ENCODE assay signal across 10 cellular contexts in the genomic region with DNA sequence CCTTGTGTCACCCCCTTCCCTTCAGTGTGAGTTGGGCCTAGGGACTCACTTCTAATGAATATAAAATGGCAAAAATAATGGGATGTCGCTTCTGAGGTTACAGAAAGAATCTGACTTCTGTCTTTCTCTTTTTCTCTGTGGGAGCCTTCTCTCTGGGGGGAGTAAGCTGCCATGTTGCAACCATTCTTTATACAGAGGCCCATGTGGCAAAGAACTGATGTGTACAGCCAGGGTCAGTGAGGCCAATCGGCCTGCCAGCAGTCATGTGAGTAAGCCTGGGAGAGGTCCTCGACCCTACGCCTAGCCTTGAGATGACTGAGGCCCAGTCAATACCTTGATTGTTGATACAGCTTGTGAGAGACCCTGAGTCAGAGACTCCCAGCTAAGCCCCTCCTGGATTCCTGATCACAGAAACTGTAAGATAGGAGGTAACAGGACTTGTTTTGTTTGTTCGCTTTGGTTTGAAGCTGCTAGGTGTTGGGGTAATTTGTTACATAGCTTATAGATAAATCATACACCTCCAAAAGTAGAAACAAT. TPM values are rescaled to one million over a fixed set of nuclear protein-coding genes. Genes with fewer than 3 reads are reported as not detected.
DNase-seq lines count a peak whose midpoint lies in the region; ATAC-seq, FAIRE-seq and TF ChIP-seq lines count a peak whose summit lies in the region.
"Had no signal": no experiment of that assay in that cellular context is flagged by ENCODE, and none has a peak within 500 bp of the region (broad histone marks: within the 10 kb centered on the region; RNA-seq: fewer than 3 reads in every experiment).

No MANE protein-coding gene starts in this region.

- FAIRE-seq in GM12878 (lab: Jason Lieb, UNC) = no peak

- in situ Hi-C loops in GM12878 (cut with MboI) = loop anchor here (25.0 kb wide), 1 partner anchor 487 kb away; no protein-coding TSS in a partner anchor

- POLR2A ChIA-PET in GM12878 (lab: Charles Lee) = interaction anchor here (1.6 to 2.4 kb wide), 2 partner anchors 9 kb away, joined by 7 to 14 read pairs; no protein-coding TSS in a partner anchor

- RAD21 ChIA-PET in GM12878 (lab: Charles Lee; ENCODE audit: unreplicated experiment) = interaction anchor here (0.9 to 2.5 kb wide), 4 partner anchors 13 to 228 kb away, joined by 3 to 17 read pairs (median 4); no protein-coding TSS in a partner anchor

- DNase-seq in HS-5 (ENCODE audit: low read depth) = peak; percentile 8
- DNase-seq in GM12878 (ENCODE audit: low read depth, low spot score) = no peak
- peak; percentile 58 to 75 (median 65) for DNase-seq in right lobe of liver
- DNase-seq in NK-92 treated with Interleukin-12 subunit alpha and Interleukin-12 subunit beta, amount 100 ng/mL, for 24 hours (lab: John Stamatoyannopoulos, UW) = no peak
- DNase-seq in NCI-H1105 (lab: John Stamatoyannopoulos, UW) = no peak
- DNase-seq in activated CD4-positive, alpha-beta T cell treated with anti-CD3 and anti-CD28 coated beads, Interleukin-2, amount 50 U/mL, for 4 hours = no peak
- DNase-seq in NCI-H748 (lab: John Stamatoyannopoulos, UW; ENCODE audit: unreplicated experiment) = no peak
- DNase-seq: foreskin melanocyte, NCI-H1930 had no signal

- no peak for TF ChIP-seq EP300 in GM12878 (IDR thresholded peaks at IDR 0.05; ENCODE audit: borderline replicate concordance in 1 of 2, control insufficient read depth in 1 of 2, low read depth in 2 of 2, low read length in 2 of 2)

- H3K79me2 ChIP-seq in GM12878 (ENCODE audit: control insufficient read depth, insufficient read depth, low read length) = peaks cover 10% of the 10 kb centered on the region

- H3K27ac ChIP-seq in 22Rv1 (peak overlapping the region; percentile 95), GM12878 (ENCODE audit: control insufficient read depth, insufficient read depth) (no peak overlapping the region), right lobe of liver (peak overlapping the region in 2 of 3 donors; percentile 30 to 42)

- peak overlapping the region; percentile 19; the same call in 1 of the 2 replicates for H2AFZ ChIP-seq in GM12878 (ENCODE audit: control insufficient read depth, low read depth, low read length)

- H3K27me3 ChIP-seq in GM12878 (replicated peaks in 1 of 2; ENCODE audit: control insufficient read depth in 2 of 2, insufficient read depth in 2 of 2, low read length in 1 of 2) (no peaks in the 10 kb centered on the region), right lobe of liver (no peaks in the 10 kb centered on the region)

- CTCF ChIA-PET in GM12878 (lab: Yijun Ruan, JAX) = interaction anchor here (0.7 to 7.9 kb wide), 4 partner anchors 10 to 228 kb away, joined by 3 to 65 read pairs (median 4); no protein-coding TSS in a partner anchor

- TF ChIP-seq POLR2A in GM12878 (IDR thresholded peaks at IDR 0.05; ENCODE audit: low read depth, low read length) = no peak
- TF ChIP-seq POLR2A in right lobe of liver (IDR thresholded peaks at IDR 0.05) = no peak

- TF ChIP-seq RAD21 in GM12878 (IDR thresholded peaks at IDR 0.05; ENCODE audit: insufficient read depth, low read depth, low read length) = no peak

- BruUV-seq in GM12878 (replicated peaks; lab: Mats Ljungman, UMichigan) = no TSS peak

- H3K9me3 ChIP-seq in GM12878 (replicated peaks; ENCODE audit: control insufficient read depth, insufficient read depth, low read length) (no peaks in the 10 kb centered on the region; the same call in 2 of the 3 replicates), right lobe of liver (no peaks in the 10 kb centered on the region)

- 92% methylated on average over 5 of the region's 5 CpGs for WGBS in GM12878 (ENCODE audit: insufficient coverage, insufficient replicate concordance, low lambda C conversion rate, missing lambda C conversion rate)
- 13% methylated on average over 4 of the region's 5 CpGs for WGBS in right lobe of liver (ENCODE audit: insufficient coverage, low coverage, low lambda C conversion rate, missing lambda C conversion rate)

- no peak for TF ChIP-seq CTCF in 22Rv1 (IDR thresholded peaks at IDR 0.05)
- no peak for TF ChIP-seq CTCF in GM12878 (IDR thresholded peaks at IDR 0.05 in 2 of 3, conservative IDR thresholded peaks at IDR 0.05 in 1 of 3; ENCODE audit: control insufficient read depth in 2 of 3, extremely low read depth in 1 of 3, insufficient read depth in 1 of 3, low read depth in 3 of 3, low read length in 3 of 3)
- no peak for TF ChIP-seq CTCF in right lobe of liver (IDR thresholded peaks at IDR 0.05)

- H3K9ac ChIP-seq in GM12878 (ENCODE audit: control insufficient read depth, insufficient read depth, low read length) = no peak overlapping the region

- no peak for ATAC-seq in GM12878
- peak; percentile 33 to 44 (median 40) for ATAC-seq in right lobe of liver

- H3K36me3 ChIP-seq in GM12878 (ENCODE audit: control insufficient read depth in 2 of 2, insufficient read depth in 2 of 2, low read length in 1 of 2) = no peaks in the 10 kb centered on the region
- no peaks in the 10 kb centered on the region for H3K36me3 ChIP-seq in right lobe of liver

- H4K20me1 ChIP-seq in GM12878 (ENCODE audit: control insufficient read depth, insufficient read depth) = no peaks in the 10 kb centered on the region

- H3K4me1 ChIP-seq in GM12878 (ENCODE audit: control insufficient read depth, insufficient read depth, low read length) (no peaks in the 10 kb centered on the region), right lobe of liver (peaks cover 0 to 22% (median 0%) of the 10 kb centered on the region in 4 donors)

- H3K4me2 ChIP-seq in GM12878 (ENCODE audit: control insufficient read depth, insufficient read depth) = peak overlapping the region; percentile 92

- intact Hi-C loops in GM12878 (cut with micrococcal nuclease; ENCODE audit: unreplicated experiment) = loop anchor here (5.0 kb wide), 1 partner anchor 227 kb away; no protein-coding TSS in a partner anchor
- intact Hi-C loops in right lobe of liver (cut with DNase I) = no loop called here

- SMC1A ChIA-PET in GM12878 (lab: Charles Lee; ENCODE audit: uncharacterized antibody, unreplicated experiment) = interaction anchor here (1.3 to 3.0 kb wide), 5 partner anchors 8 to 227 kb away, joined by 3 to 13 read pairs (median 5); no protein-coding TSS in a partner anchor

- peak overlapping the region; percentile 87 for H3K4me3 ChIP-seq in GM12878
- peak overlapping the region; percentile 0 to 82 (median 76) for H3K4me3 ChIP-seq in right lobe of liver

TF ChIP-seq in GM12878, 131 proteins besides CTCF, POLR2A, EP300 and RAD21 (continues in another document):
- TF ChIP-seq TCF7 (IDR thresholded peaks at IDR 0.05; ENCODE audit: borderline replicate concordance) = no peak

RNA-seq across cellular contexts. Expression of gene TCAF1, which starts 1.7 kb away (rescaled TPM):
- 23.8 and 29.6 TPM in 2 replicates for total RNA-seq in GM12878 (2013; cell fraction: nucleolus; rRNA removed)
- 7.8 and 8.0 TPM in 2 replicates for total RNA-seq in GM12878 (2014; rRNA removed)
- 8.0 and 8.3 TPM in 2 replicates for total RNA-seq in GM12878 (2014; rRNA removed; fragmentation: Illumina TruSeq; extraction: Trizol)
- total RNA-seq in GM12878 (2021) = 14.1 and 16.3 TPM in 2 replicates
- 6.2 TPM for polyA plus RNA-seq in GM12878 (2011; ENCODE audit: low read depth)
- polyA plus RNA-seq in GM12878 (2011; rRNA removed) = 7.2 and 9.1 TPM in 2 replicates
- 8.2 and 12.3 TPM in 2 replicates for polyA plus RNA-seq in GM12878 (2011; cell fraction: cytosol; rRNA removed)
- polyA plus RNA-seq in GM12878 (2011; cell fraction: nucleus; rRNA removed) = 11.1 and 12.6 TPM in 2 replicates
- polyA plus RNA-seq in GM12878 (2012) = 6.6 and 8.1 TPM in 2 replicates
- polyA plus RNA-seq in GM12878 (2014; fragmentation: Illumina TruSeq; extraction: Trizol) = 12.6 and 14.0 TPM in 2 replicates
- polyA plus RNA-seq in GM12878 (2014; fragmentation: Nextera tagmentation; extraction: Ambion mirVana) = 1 to 10 TPM; 2.2 to 3.2 TPM
- 6.4 and 6.9 TPM in 2 replicates for polyA plus RNA-seq in GM12878 (2014; rRNA removed)
- 1 to 10 TPM; 6.2 to 8.3 TPM for polyA plus RNA-seq in GM12878 (2016; fragmentation: Nextera tagmentation; extraction: Ambion mirVana)
- polyA minus RNA-seq in GM12878 (2011; rRNA and poly(A)+ RNA removed) = 27.3 and 32.1 TPM in 2 replicates
- polyA minus RNA-seq in GM12878 (2011; cell fraction: cytosol; rRNA and poly(A)+ RNA removed) = 4.2 and 5.2 TPM in 2 replicates
- 8.5 and 12.0 TPM in 2 replicates for polyA minus RNA-seq in GM12878 (2011; cell fraction: nucleus; rRNA and poly(A)+ RNA removed)
- total RNA-seq in right lobe of liver = 10 to 100 TPM; 31.6 to 52.9 (median 45.8) TPM

RNA-seq across cellular contexts. Expression of gene OR2F2, which starts 34.7 kb away (rescaled TPM):
- total RNA-seq in GM12878 (2013; cell fraction: nucleolus; rRNA removed) = not detected in 2 replicates
- total RNA-seq in GM12878 (2014; rRNA removed) (not detected in 2 replicates), GM12878 (2014; rRNA removed; fragmentation: Illumina TruSeq; extraction: Trizol) (not detected in 2 replicates), GM12878 (2021) (not detected in 2 replicates), right lobe of liver (not detected)
- not detected for polyA plus RNA-seq in GM12878 (2011; ENCODE audit: low read depth)
- polyA plus RNA-seq in GM12878 (2011; rRNA removed) (not detected in 2 replicates), GM12878 (2014; fragmentation: Illumina TruSeq; extraction: Trizol) (not detected in 2 replicates), GM12878 (2014; fragmentation: Nextera tagmentation; extraction: Ambion mirVana) (not detected), GM12878 (2014; rRNA removed) (not detected in 2 replicates), GM12878 (2016; fragmentation: Nextera tagmentation; extraction: Ambion mirVana) (not detected)
- polyA plus RNA-seq in GM12878 (2011; cell fraction: cytosol; rRNA removed) = not detected in 2 replicates
- polyA plus RNA-seq in GM12878 (2011; cell fraction: nucleus; rRNA removed) = not detected in 2 replicates
- not detected in 2 replicates for polyA plus RNA-seq in GM12878 (2012)
- polyA minus RNA-seq in GM12878 (2011; rRNA and poly(A)+ RNA removed) = not detected in 2 replicates
- polyA minus RNA-seq in GM12878 (2011; cell fraction: cytosol; rRNA and poly(A)+ RNA removed) = not detected in 2 replicates
- polyA minus RNA-seq in GM12878 (2011; cell fraction: nucleus; rRNA and poly(A)+ RNA removed) = not detected in 2 replicates

RNA-seq across cellular contexts. Expression of gene OR2F1, which starts 54.3 kb away (rescaled TPM):
- 0.40 TPM in 1 of 2 replicates, not detected in the other for total RNA-seq in GM12878 (2013; cell fraction: nucleolus; rRNA removed)
- total RNA-seq in GM12878 (2014; rRNA removed) (not detected in 2 replicates), GM12878 (2014; rRNA removed; fragmentation: Illumina TruSeq; extraction: Trizol) (not detected in 2 replicates), GM12878 (2021) (not detected in 2 replicates), right lobe of liver (not detected)
- not detected for polyA plus RNA-seq in GM12878 (2011; ENCODE audit: low read depth)
- polyA plus RNA-seq in GM12878 (2011; rRNA removed) (not detected in 2 replicates), GM12878 (2014; fragmentation: Illumina TruSeq; extraction: Trizol) (not detected in 2 replicates), GM12878 (2014; fragmentation: Nextera tagmentation; extraction: Ambion mirVana) (not detected), GM12878 (2014; rRNA removed) (not detected in 2 replicates), GM12878 (2016; fragmentation: Nextera tagmentation; extraction: Ambion mirVana) (not detected)
- polyA plus RNA-seq in GM12878 (2011; cell fraction: cytosol; rRNA removed) = not detected in 2 replicates
- polyA plus RNA-seq in GM12878 (2011; cell fraction: nucleus; rRNA removed) = not detected in 2 replicates
- polyA plus RNA-seq in GM12878 (2012) = not detected in 2 replicates
- 0.41 TPM in 1 of 2 replicates, not detected in the other for polyA minus RNA-seq in GM12878 (2011; rRNA and poly(A)+ RNA removed)
- not detected in 2 replicates for polyA minus RNA-seq in GM12878 (2011; cell fraction: cytosol; rRNA and poly(A)+ RNA removed)
- polyA minus RNA-seq in GM12878 (2011; cell fraction: nucleus; rRNA and poly(A)+ RNA removed) = not detected in 2 replicates

Comparison
In these comparisons a context has a peak if more than half of its experiments do, and no peak if none do; other contexts are left out.
1. DNase-seq: peak in HS-5 (single experiment) and right lobe of liver (3 of 3); none in GM12878 (single experiment), NK-92 treated with Interleukin-12 subunit alpha and Interleukin-12 subunit beta, amount 100 ng/mL, for 24 hours (single experiment), NCI-H1105 (single experiment), activated CD4-positive, alpha-beta T cell treated with anti-CD3 and anti-CD28 coated beads, Interleukin-2, amount 50 U/mL, for 4 hours (0 of 2) and NCI-H748 (single experiment).